Comparison of ENCODE assay signal across 16 cellular contexts in genomic region chr17:32116937-32117336, GRCh38.
"Had no signal": no experiment of that assay in that cellular context is flagged by ENCODE, and none has a peak within 500 bp of the region (broad histone marks: within the 10 kb centered on the region; RNA-seq: fewer than 3 reads in every experiment).

No MANE protein-coding gene starts in this region.

- ATAC-seq: foreskin keratinocyte; naive thymus-derived CD4-positive, alpha-beta T cell; stimulated activated effector memory CD8-positive, alpha-beta T cell treated with anti-CD3 and anti-CD28 coated beads, Interleukin-12 subunit alpha, Interleukin-12 subunit beta, amount 100 ng/mL, for 72 hours had no signal

- H3K4me1 ChIP-seq: foreskin keratinocyte had no signal

- H3K4me3 ChIP-seq: left ventricle myocardium inferior, ovary had no signal

- H3K27me3 ChIP-seq: ovary had no signal

- H3K36me3 ChIP-seq: left ventricle myocardium inferior, ovary had no signal

- H3K9me3 ChIP-seq: left ventricle myocardium inferior, ovary had no signal

- DNase-seq: activated CD4-positive, alpha-beta T cell treated with anti-CD3 and anti-CD28 coated beads, Interleukin-2, amount 10 ng/mL, durations not matched to agents 24 days and 14 days; activated CD4-positive, CD25-positive, alpha-beta regulatory T cell; activated naive CD4-positive, alpha-beta T cell treated with anti-CD3 and anti-CD28 coated beads for 36 hours; activated naive CD8-positive, alpha-beta T cell treated with anti-CD3 and anti-CD28 coated beads, Interleukin-2, amount 50 U/mL, for 24 hours; aorta; effector memory CD4-positive, alpha-beta T cell; foreskin keratinocyte; glutamatergic neuron; hypothalamus; kidney; left ventricle myocardium inferior; ovary; stimulated activated CD4-positive, alpha-beta T cell treated with anti-CD3 and anti-CD28 coated beads, Interleukin-12 subunit alpha, Interleukin-12 subunit beta, amount 100 ng/mL, for 4 hours; stimulated activated CD4-positive, alpha-beta T cell treated with anti-CD3 and anti-CD28 coated beads, Interleukin-2, amount 100 ng/mL, for 24 hours had no signal
